ENCODE assay signal across 8 cellular contexts in genomic region chr9:133134419-133135190, GRCh38. TPM values are rescaled to one million over a fixed set of nuclear protein-coding genes. Genes with fewer than 3 reads are reported as not detected.
DNase-seq lines count a peak whose midpoint lies in the region; ATAC-seq and TF ChIP-seq lines count a peak whose summit lies in the region.

No MANE protein-coding gene starts in this region.

- H3K4me3 Mint-ChIP-seq in activated CD4-positive, alpha-beta memory T cell treated with anti-CD3 and anti-CD28 coated beads for 36 hours = peak overlapping the region; percentile 70

- H3K4me1 Mint-ChIP-seq in activated CD4-positive, alpha-beta memory T cell treated with anti-CD3 and anti-CD28 coated beads for 36 hours (ENCODE audit: low read depth) = peaks cover 77% of the 10 kb centered on the region

- peak overlapping the region; percentile 100 for H3K27ac Mint-ChIP-seq in activated CD4-positive, alpha-beta memory T cell treated with anti-CD3 and anti-CD28 coated beads for 36 hours

- ATAC-seq in foreskin keratinocyte (no peak), GM19023 (IDR thresholded peaks at IDR 0.05; ENCODE audit: unreplicated experiment) (no peak), HG02884 (IDR thresholded peaks at IDR 0.05; ENCODE audit: unreplicated experiment) (no peak), HG03039 (IDR thresholded peaks at IDR 0.05; ENCODE audit: unreplicated experiment) (no peak)

- H3K4me3 ChIP-seq in HEK293 (ENCODE audit: low read depth, low read length) (no peak overlapping the region), skeletal muscle satellite cell (ENCODE audit: low read length) (peak overlapping the region; percentile 36)

- H3K36me3 ChIP-seq in HEK293 (ENCODE audit: control insufficient read depth in 2 of 2, insufficient read depth in 1 of 2, low read length in 2 of 2) (no peaks in the 10 kb centered on the region), skeletal muscle satellite cell (ENCODE audit: insufficient read depth, low read length) (no peaks in the 10 kb centered on the region)

- DNase-seq in activated CD4-positive, alpha-beta memory T cell treated with anti-CD3 and anti-CD28 coated beads for 36 hours = peak; percentile 69
- peak in 1 of 2 donors; percentile 41 for DNase-seq in foreskin keratinocyte
- no peak for DNase-seq in SK-N-DZ (ENCODE audit: low spot score)

- H3K9ac ChIP-seq in skeletal muscle satellite cell (ENCODE audit: low read depth, low read length) = peak overlapping the region; percentile 69

- H3K9me3 ChIP-seq in HEK293 (ENCODE audit: control insufficient read depth, insufficient read depth, low read depth, low read length) = no peaks in the 10 kb centered on the region
- no peaks in the 10 kb centered on the region for H3K9me3 ChIP-seq in skeletal muscle satellite cell (replicated peaks; ENCODE audit: low read length)

- no peaks in the 10 kb centered on the region for H3K9me3 Mint-ChIP-seq in activated CD4-positive, alpha-beta memory T cell treated with anti-CD3 and anti-CD28 coated beads for 36 hours

- intact Hi-C loops in activated CD4-positive, alpha-beta memory T cell treated with anti-CD3 and anti-CD28 coated beads for 36 hours (cut with micrococcal nuclease) = loop anchor here (1.0 to 5.0 kb wide), 2 partner anchors 19 to 782 kb away; partner anchors contain the start of gene SETX

- peaks cover 13% of the 10 kb centered on the region for H3K36me3 Mint-ChIP-seq in activated CD4-positive, alpha-beta memory T cell treated with anti-CD3 and anti-CD28 coated beads for 36 hours

- POLR2A ChIA-PET in HEK293 (lab: Yijun Ruan, JAX) = interaction anchor here (0.9 to 1.5 kb wide), 5 partner anchors 9 to 104 kb away, joined by 3 to 9 read pairs (median 4); partner anchors contain the start of gene GTF3C5
- POLR2A ChIA-PET in activated CD4-positive, alpha-beta memory T cell treated with anti-CD3 and anti-CD28 coated beads for 36 hours (lab: Charles Lee) = interaction anchor here (0.6 to 4.9 kb wide), 13 partner anchors 9 to 236 kb away, joined by 3 to 42 read pairs (median 4); partner anchors contain the start of genes GTF3C5 and RALGDS

- H3K4me2 ChIP-seq in skeletal muscle satellite cell (ENCODE audit: low read length) = peak overlapping the region; percentile 75

- H3K4me1 ChIP-seq in HEK293 (ENCODE audit: control insufficient read depth, insufficient read depth, low read length) = no peaks in the 10 kb centered on the region
- H3K4me1 ChIP-seq in foreskin keratinocyte = peaks cover 28% of the 10 kb centered on the region
- H3K4me1 ChIP-seq in skeletal muscle satellite cell (ENCODE audit: control insufficient read depth, insufficient read depth, low read length) = peaks cover 41% of the 10 kb centered on the region

- H3K27me3 ChIP-seq in foreskin keratinocyte = no peaks in the 10 kb centered on the region
- peaks cover 11% of the 10 kb centered on the region for H3K27me3 ChIP-seq in skeletal muscle satellite cell (ENCODE audit: control insufficient read depth, insufficient read depth, low read length)

- CTCF ChIA-PET in HEK293 (lab: Yijun Ruan, JAX) = interaction anchor here (1.3 to 6.8 kb wide), 5 partner anchors 11 to 113 kb away, joined by 3 to 131 read pairs (median 6); no protein-coding TSS in a partner anchor
- CTCF ChIA-PET in activated CD4-positive, alpha-beta memory T cell treated with anti-CD3 and anti-CD28 coated beads for 36 hours (lab: Charles Lee) = interaction anchor here (0.7 to 3.9 kb wide), 4 partner anchors 11 to 104 kb away, joined by 3 to 111 read pairs (median 6); partner anchors contain the start of gene GTF3C5

- H3K27me3 Mint-ChIP-seq in activated CD4-positive, alpha-beta memory T cell treated with anti-CD3 and anti-CD28 coated beads for 36 hours = no peaks in the 10 kb centered on the region

- TF ChIP-seq CTCF in HEK293 (tag by site-specific recombination; IDR thresholded peaks at IDR 0.05) = no peak
- no peak for TF ChIP-seq CTCF in foreskin keratinocyte (conservative IDR thresholded peaks at IDR 0.05)

- H3K27ac ChIP-seq in HEK293 (ENCODE audit: extremely low read depth, low read depth, low read length) = no peak overlapping the region
- H3K27ac ChIP-seq in foreskin keratinocyte = peak overlapping the region; percentile 59

TF ChIP-seq in HEK293, 187 proteins besides CTCF, POLR2A, EP300 and RAD21:
- TF ChIP-seq ZNF768 (tag by site-specific recombination; IDR thresholded peaks at IDR 0.05) (peak; percentile 74), RBAK (tag by site-specific recombination; IDR thresholded peaks at IDR 0.05) (no peak), HOXD13 (CRISPR knock-in tag; IDR thresholded peaks at IDR 0.05; ENCODE audit: borderline replicate concordance) (no peak), IKZF3 (tag by site-specific recombination; IDR thresholded peaks at IDR 0.05) (no peak)

RNA-seq across cellular contexts. Expression of gene RALGDS, which starts 13.6 kb away (rescaled TPM):
- 10 to 100 TPM; 65.4 TPM for total RNA-seq in activated CD4-positive, alpha-beta memory T cell treated with anti-CD3 and anti-CD28 coated beads for 36 hours
- total RNA-seq in foreskin keratinocyte = 15.9 and 18.0 TPM in 2 replicates
- 11.9 and 12.7 TPM in 2 replicates for polyA plus RNA-seq in foreskin keratinocyte
- total RNA-seq in skeletal muscle satellite cell (2012; rRNA removed) = 15.0 and 18.1 TPM in 2 replicates
- 211 and 229 TPM in 2 replicates for polyA plus RNA-seq in SK-N-DZ (2014; cell fraction: cytosol; rRNA removed)
- 616 and 634 TPM in 2 replicates for polyA plus RNA-seq in SK-N-DZ (2014; cell fraction: nucleus; rRNA removed)

RNA-seq across cellular contexts. Expression of gene GBGT1, which starts 29.1 kb away (rescaled TPM):
- total RNA-seq in activated CD4-positive, alpha-beta memory T cell treated with anti-CD3 and anti-CD28 coated beads for 36 hours = 1 to 10 TPM; 3.2 to 3.6 TPM
- total RNA-seq in foreskin keratinocyte = 1.7 and 3.0 TPM in 2 replicates
- polyA plus RNA-seq in foreskin keratinocyte = 1.5 and 3.0 TPM in 2 replicates
- under 0.01 and 1.3 TPM in 2 replicates for total RNA-seq in skeletal muscle satellite cell (2012; rRNA removed)
- 2.5 and 5.4 TPM in 2 replicates for polyA plus RNA-seq in SK-N-DZ (2014; cell fraction: cytosol; rRNA removed)
- polyA plus RNA-seq in SK-N-DZ (2014; cell fraction: nucleus; rRNA removed) = 6.9 and 7.7 TPM in 2 replicates
